1 cellular context compared by ENCODE assay signal in the genomic region with DNA sequence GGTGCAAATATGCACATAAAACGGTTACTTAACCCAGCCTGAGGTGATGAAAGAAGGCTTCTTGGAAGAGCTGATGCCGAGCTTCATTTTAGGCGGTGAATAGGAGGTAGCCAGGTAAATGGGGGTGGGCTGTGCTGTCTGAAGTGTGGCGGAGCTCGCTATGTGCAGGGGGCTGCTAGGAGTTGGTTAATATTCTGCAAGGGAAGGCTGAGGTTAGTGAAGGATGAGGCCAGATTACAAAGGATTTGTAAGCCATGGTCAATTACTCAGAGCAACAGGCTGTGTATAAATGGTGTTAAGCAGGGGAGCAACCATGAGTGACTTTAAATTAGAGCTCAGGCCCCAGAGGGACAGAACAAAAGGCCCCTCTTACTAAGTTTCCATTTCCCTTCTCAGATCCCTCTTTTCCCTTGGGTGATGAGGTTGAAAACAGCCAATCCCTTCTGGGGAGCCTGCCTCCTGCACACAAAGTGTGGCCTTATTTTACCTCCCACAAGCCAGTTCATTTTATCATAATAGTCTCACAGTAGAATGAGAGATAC.
TF ChIP-seq lines count a peak whose summit lies in the region.

No MANE protein-coding gene starts in this region.

TF ChIP-seq in H1, 55 proteins besides CTCF, POLR2A, EP300 and RAD21 (continued from another document):
- TF ChIP-seq, protein P1, sequence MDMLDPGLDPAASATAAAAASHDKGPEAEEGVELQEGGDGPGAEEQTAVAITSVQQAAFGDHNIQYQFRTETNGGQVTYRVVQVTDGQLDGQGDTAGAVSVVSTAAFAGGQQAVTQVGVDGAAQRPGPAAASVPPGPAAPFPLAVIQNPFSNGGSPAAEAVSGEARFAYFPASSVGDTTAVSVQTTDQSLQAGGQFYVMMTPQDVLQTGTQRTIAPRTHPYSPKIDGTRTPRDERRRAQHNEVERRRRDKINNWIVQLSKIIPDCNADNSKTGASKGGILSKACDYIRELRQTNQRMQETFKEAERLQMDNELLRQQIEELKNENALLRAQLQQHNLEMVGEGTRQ (IDR thresholded peaks at IDR 0.05; ENCODE audit: low read length) = no peak
- TF ChIP-seq NRF1 (IDR thresholded peaks at IDR 0.05; ENCODE audit: low read depth, low read length) (no peak), SIN3A (conservative IDR thresholded peaks at IDR 0.05 in 1 of 2, IDR thresholded peaks at IDR 0.05 in 1 of 2; ENCODE audit: low read depth in 1 of 2, low read length in 2 of 2) (no peak)
